Comparison of ENCODE assay signal across 37 cellular contexts in genomic region chr13:45166858-45167257, GRCh38. TPM values are rescaled to one million over a fixed set of nuclear protein-coding genes. Genes with fewer than 3 reads are reported as not detected.
"Had no signal": no experiment of that assay in that cellular context is flagged by ENCODE, and none has a peak within 500 bp of the region (broad histone marks: within the 10 kb centered on the region; RNA-seq: fewer than 3 reads in every experiment).

No MANE protein-coding gene starts in this region.

- H3K4me1 ChIP-seq: breast epithelium, SJCRH30 had no signal

- H3K27ac Mint-ChIP-seq: activated B cell treated with CpG ODN at 0.5 μM for 24 hours; activated CD4-positive, alpha-beta memory T cell treated with anti-CD3 and anti-CD28 coated beads for 36 hours; activated CD8-positive, alpha-beta memory T cell treated with anti-CD3 and anti-CD28 coated beads, Interleukin-2, amount 10 ng/mL, durations not matched to agents 7 days and 5 days; activated naive CD8-positive, alpha-beta T cell treated with anti-CD3 and anti-CD28 coated beads, Interleukin-2, amount 10 ng/mL, durations not matched to agents 7 days and 5 days; IgD-negative memory B cell had no signal

- H3K4me3 ChIP-seq: body of pancreas, breast epithelium, SJCRH30 had no signal

- ATAC-seq: activated CD8-positive, alpha-beta memory T cell treated with anti-CD3 and anti-CD28 coated beads, Interleukin-2, amount 10 ng/mL, durations not matched to agents 7 days and 5 days; body of pancreas; SK-N-SH treated with all-trans-retinoic acid at 6 μM for 48 hours had no signal

- DNase-seq: activated B cell treated with CpG ODN at 0.5 μM for 24 hours; activated CD4-positive, alpha-beta memory T cell treated with anti-CD3 and anti-CD28 coated beads for 36 hours; activated CD4-positive, alpha-beta T cell treated with anti-CD3 and anti-CD28 coated beads for 4 hours; activated CD4-positive, alpha-beta T cell treated with anti-CD3 and anti-CD28 coated beads, Interleukin-2, amount 50 U/mL, for 1 hour; activated CD4-positive, CD25-positive, alpha-beta regulatory T cell treated with anti-CD3 and anti-CD28 coated beads, Interleukin-2, amount 50 U/mL, for 72 hours; activated CD8-positive, alpha-beta memory T cell treated with anti-CD3 and anti-CD28 coated beads for 24 hours; activated CD8-positive, alpha-beta memory T cell treated with anti-CD3 and anti-CD28 coated beads, Interleukin-2, amount 10 ng/mL, durations not matched to agents 7 days and 5 days; activated CD8-positive, alpha-beta memory T cell treated with anti-CD3 and anti-CD28 coated beads, Interleukin-2, amount 50 U/mL, for 48 hours; activated effector memory CD4-positive, alpha-beta T cell treated with anti-CD3 and anti-CD28 coated beads, Interleukin-2, amount 50 U/mL, for 16 hours; activated naive CD4-positive, alpha-beta T cell; activated naive CD4-positive, alpha-beta T cell treated with anti-CD3 and anti-CD28 coated beads, Interleukin-2, amount 50 U/mL, for 16 hours; activated naive CD8-positive, alpha-beta T cell treated with anti-CD3 and anti-CD28 coated beads, Interleukin-2, amount 10 ng/mL, durations not matched to agents 7 days and 5 days; activated T-cell treated with anti-CD3 and anti-CD28 coated beads, Interleukin-2, amount 50 U/mL, for 48 hours; amygdala; body of pancreas; caudate nucleus; cerebellar nuclear complex; Karpas-422; KBM-7; NCI-H1048; NCI-H1105 treated with DMSO at 0.1 percent for 48 hours; NCI-H1436; NCI-H1694; NCI-H1930; NCI-H2081 treated with DMSO at 0.1 percent for 48 hours; NCI-H524 treated with DMSO at 0.1 percent for 48 hours; SHP77; SJCRH30; SW 1271; T-helper 1 cell; T-helper 2 cell; T-helper 9 cell had no signal

- H3K36me3 ChIP-seq: breast epithelium had no signal

- H3K9me3 Mint-ChIP-seq: activated B cell treated with CpG ODN at 0.5 μM for 24 hours; activated CD4-positive, alpha-beta memory T cell treated with anti-CD3 and anti-CD28 coated beads for 36 hours; activated naive CD8-positive, alpha-beta T cell treated with anti-CD3 and anti-CD28 coated beads, Interleukin-2, amount 10 ng/mL, durations not matched to agents 7 days and 5 days; IgD-negative memory B cell had no signal

- H3K27me3 ChIP-seq: body of pancreas, breast epithelium, SJCRH30 had no signal

- H3K27me3 Mint-ChIP-seq: activated B cell treated with CpG ODN at 0.5 μM for 24 hours; activated CD4-positive, alpha-beta memory T cell treated with anti-CD3 and anti-CD28 coated beads for 36 hours; activated CD8-positive, alpha-beta memory T cell treated with anti-CD3 and anti-CD28 coated beads, Interleukin-2, amount 10 ng/mL, durations not matched to agents 7 days and 5 days; activated naive CD8-positive, alpha-beta T cell treated with anti-CD3 and anti-CD28 coated beads, Interleukin-2, amount 10 ng/mL, durations not matched to agents 7 days and 5 days; IgD-negative memory B cell had no signal

- H3K4me3 Mint-ChIP-seq: activated B cell treated with CpG ODN at 0.5 μM for 24 hours; activated CD4-positive, alpha-beta memory T cell treated with anti-CD3 and anti-CD28 coated beads for 36 hours; activated CD8-positive, alpha-beta memory T cell treated with anti-CD3 and anti-CD28 coated beads, Interleukin-2, amount 10 ng/mL, durations not matched to agents 7 days and 5 days; activated naive CD8-positive, alpha-beta T cell treated with anti-CD3 and anti-CD28 coated beads, Interleukin-2, amount 10 ng/mL, durations not matched to agents 7 days and 5 days; IgD-negative memory B cell had no signal

- H3K9me3 ChIP-seq: body of pancreas, breast epithelium, SJCRH30 had no signal

- H3K27ac ChIP-seq: breast epithelium, SJCRH30, VCaP had no signal

RNA-seq across cellular contexts. Expression of gene KCTD4, which starts 34.0 kb away (rescaled TPM):
- total RNA-seq: activated B cell treated with CpG ODN at 0.5 μM for 24 hours; activated CD4-positive, alpha-beta memory T cell treated with anti-CD3 and anti-CD28 coated beads for 36 hours; activated CD8-positive, alpha-beta memory T cell treated with anti-CD3 and anti-CD28 coated beads, Interleukin-2, amount 10 ng/mL, durations not matched to agents 7 days and 5 days; activated naive CD8-positive, alpha-beta T cell treated with anti-CD3 and anti-CD28 coated beads, Interleukin-2, amount 10 ng/mL, durations not matched to agents 7 days and 5 days; body of pancreas; NCI-H460; SJCRH30 had no signal
